8 cellular contexts compared by ENCODE assay signal in genomic region chr3:8501388-8502131, GRCh38. TPM values are rescaled to one million over a fixed set of nuclear protein-coding genes. Genes with fewer than 3 reads are reported as not detected.
DNase-seq lines count a peak whose midpoint lies in the region; ATAC-seq, FAIRE-seq and TF ChIP-seq lines count a peak whose summit lies in the region.

Gene LMCD1 (plus strand): TSS chr3:8501823. CDS start chr3:8501939, 116 bp downstream.

- no peak for TF ChIP-seq CTCF in C4-2B (conservative IDR thresholded peaks at IDR 0.05)

- FAIRE-seq in endometrium (lab: Jason Lieb, UNC): peak; percentile 89

- DNase-seq in NOMO-1 treated with DMSO at 0.1 percent for 48 hours (lab: John Stamatoyannopoulos, UW; ENCODE audit: unreplicated experiment): peak; percentile 44
- DNase-seq in activated T-cell treated with anti-CD3 and anti-CD28 coated beads for 1 hour (ENCODE audit: low read depth): peak; percentile 66
- peak; percentile 98 for DNase-seq in mesenteric fat pad (ENCODE audit: low spot score)
- DNase-seq in stimulated activated CD8-positive, alpha-beta memory T cell treated with anti-CD3 and anti-CD28 coated beads, Interleukin-15, amount 100 ng/mL, for 1 hour (ENCODE audit: low read depth): peak; percentile 57

- peak within 1 kb of the TSS; percentile 27; the same call in 1 of the 2 replicates for H3K27ac ChIP-seq in C4-2B

- ATAC-seq in GM19372 (IDR thresholded peaks at IDR 0.05; ENCODE audit: low read depth, unreplicated experiment) (peak; percentile 97), HG03520 (IDR thresholded peaks at IDR 0.05; ENCODE audit: unreplicated experiment) (peak; percentile 92)

RNA-seq across cellular contexts. Expression of gene LMCD1, which starts in this region (rescaled TPM):
- 506 TPM for total RNA-seq in mesenteric fat pad

Comparison
In these comparisons a context has a peak if more than half of its experiments do, and no peak if none do; other contexts are left out.
1. Peak in every context shown above with its lines: DNase-seq, ATAC-seq and H3K27ac ChIP-seq.
2. DNase-seq: peak in every context shown above with its lines; median percentile 98 in mesenteric fat pad; 66 in activated T-cell treated with anti-CD3 and anti-CD28 coated beads for 1 hour; 57 in stimulated activated CD8-positive, alpha-beta memory T cell treated with anti-CD3 and anti-CD28 coated beads, Interleukin-15, amount 100 ng/mL, for 1 hour; 44 in NOMO-1 treated with DMSO at 0.1 percent for 48 hours.